ENCODE assay signal across 8 cellular contexts in the genomic region with DNA sequence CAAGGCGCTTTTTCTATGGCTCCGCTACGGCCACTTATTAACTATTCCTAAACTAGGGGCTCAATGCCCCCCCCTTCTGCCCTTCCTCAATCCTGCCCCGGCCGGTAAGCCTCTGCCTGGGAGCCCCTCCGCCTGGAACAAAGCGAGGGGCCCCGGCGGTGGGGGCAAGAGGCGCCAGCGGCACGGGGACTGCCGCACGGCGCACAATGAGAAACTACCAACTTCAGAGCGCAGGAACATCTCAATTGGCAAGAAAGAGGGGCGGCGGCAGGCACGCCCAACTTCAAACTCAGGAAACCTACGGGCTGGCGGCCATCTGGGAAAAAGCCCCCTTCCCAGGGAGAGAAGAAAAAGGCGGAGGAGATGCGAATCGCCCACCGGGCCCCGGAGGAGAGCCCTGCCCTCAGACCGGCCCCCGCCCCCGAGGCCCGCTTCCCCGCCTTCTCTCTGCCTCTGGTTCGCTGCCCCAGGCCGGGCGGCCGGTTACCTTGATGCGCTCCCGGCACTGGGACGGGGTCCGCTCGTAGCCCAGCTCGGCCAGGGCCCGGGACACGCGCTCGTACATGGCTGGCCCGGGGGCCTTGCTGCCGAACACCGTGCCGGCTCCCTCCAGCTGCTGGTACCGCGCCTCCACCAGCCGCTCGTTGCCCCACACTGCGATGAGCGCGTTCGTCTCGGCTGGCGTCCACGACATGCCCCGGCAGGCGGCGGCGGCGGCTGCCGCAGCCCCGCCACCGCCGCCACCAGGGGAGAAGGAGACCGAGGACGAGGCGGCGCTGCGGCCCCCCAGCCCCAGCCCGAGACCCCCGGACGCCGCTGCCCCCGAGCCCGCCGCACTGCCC. TPM values are rescaled to one million over a fixed set of nuclear protein-coding genes. Genes with fewer than 3 reads are reported as not detected.
DNase-seq lines count a peak whose midpoint lies in the region; ATAC-seq and TF ChIP-seq lines count a peak whose summit lies in the region.

No MANE protein-coding gene starts in this region.

- DNase-seq in RPMI8226: peak; percentile 37
- DNase-seq in activated naive CD4-positive, alpha-beta T cell treated with anti-CD3 and anti-CD28 coated beads for 36 hours: peak; percentile 43
- peak; percentile 69 for DNase-seq in glutamatergic neuron
- DNase-seq in posterior cingulate gyrus: peak in 9 of 10 donors; percentile 11 to 88 (median 27)
- DNase-seq in NCI-H1048 (lab: John Stamatoyannopoulos, UW): no peak

- no peaks in the 10 kb centered on the region for H3K9me3 Mint-ChIP-seq in activated naive CD4-positive, alpha-beta T cell treated with anti-CD3 and anti-CD28 coated beads for 36 hours
- no peaks in the 10 kb centered on the region for H3K9me3 Mint-ChIP-seq in glutamatergic neuron (ENCODE audit: unreplicated experiment)

- intact Hi-C loops in activated naive CD4-positive, alpha-beta T cell treated with anti-CD3 and anti-CD28 coated beads for 36 hours (cut with micrococcal nuclease): loop anchor here (1.0 to 5.0 kb wide), 11 partner anchors 38 to 1059 kb away; partner anchors contain the start of genes CCDC15, SIAE, SPA17 and TBRG1
- intact Hi-C loops in posterior cingulate gyrus (cut with DNase I): no loop called here

- H3K27ac ChIP-seq in 22Rv1: peak overlapping the region; percentile 70

- CTCF ChIA-PET in activated naive CD4-positive, alpha-beta T cell treated with anti-CD3 and anti-CD28 coated beads for 36 hours (lab: Charles Lee): interaction anchor here (0.8 to 3.8 kb wide), 10 partner anchors 26 to 136 kb away, joined by 3 to 24 read pairs (median 6); no protein-coding TSS in a partner anchor

- peak overlapping the region; percentile 89 for H3K27ac Mint-ChIP-seq in activated naive CD4-positive, alpha-beta T cell treated with anti-CD3 and anti-CD28 coated beads for 36 hours
- peak overlapping the region; percentile 82 for H3K27ac Mint-ChIP-seq in glutamatergic neuron (ENCODE audit: unreplicated experiment)

- peak overlapping the region; percentile 85 for H3K4me3 Mint-ChIP-seq in activated naive CD4-positive, alpha-beta T cell treated with anti-CD3 and anti-CD28 coated beads for 36 hours
- peak overlapping the region; percentile 87 for H3K4me3 Mint-ChIP-seq in glutamatergic neuron (ENCODE audit: unreplicated experiment)

- TF ChIP-seq CTCF in 22Rv1 (IDR thresholded peaks at IDR 0.05) (no peak), glutamatergic neuron (IDR thresholded peaks at IDR 0.05; ENCODE audit: partially characterized antibody, unreplicated experiment) (no peak)

- no peaks in the 10 kb centered on the region for H3K27me3 Mint-ChIP-seq in activated naive CD4-positive, alpha-beta T cell treated with anti-CD3 and anti-CD28 coated beads for 36 hours (ENCODE audit: low read depth)
- peaks cover 3% of the 10 kb centered on the region for H3K27me3 Mint-ChIP-seq in glutamatergic neuron (ENCODE audit: unreplicated experiment)

- ATAC-seq in GM18508 (IDR thresholded peaks at IDR 0.05; ENCODE audit: insufficient read depth, unreplicated experiment) (peak; percentile 17), HG03025 (IDR thresholded peaks at IDR 0.05; ENCODE audit: low FRiP score, unreplicated experiment) (peak; percentile 39)

- H3K4me1 Mint-ChIP-seq in activated naive CD4-positive, alpha-beta T cell treated with anti-CD3 and anti-CD28 coated beads for 36 hours (ENCODE audit: low read depth): peaks cover 32% of the 10 kb centered on the region
- peaks cover 7% of the 10 kb centered on the region for H3K4me1 Mint-ChIP-seq in glutamatergic neuron (ENCODE audit: low read depth, unreplicated experiment)

- H3K36me3 Mint-ChIP-seq in activated naive CD4-positive, alpha-beta T cell treated with anti-CD3 and anti-CD28 coated beads for 36 hours (ENCODE audit: low read depth): no peaks in the 10 kb centered on the region
- no peaks in the 10 kb centered on the region for H3K36me3 Mint-ChIP-seq in glutamatergic neuron (ENCODE audit: unreplicated experiment)

RNA-seq across cellular contexts. Expression of gene MSANTD2, which starts 0.6 kb away (rescaled TPM):
- total RNA-seq in activated naive CD4-positive, alpha-beta T cell treated with anti-CD3 and anti-CD28 coated beads for 36 hours: 1 to 10 TPM; 3.8 to 4.2 TPM
- 22.8 TPM for total RNA-seq in glutamatergic neuron (ENCODE audit: unreplicated experiment)

RNA-seq across cellular contexts. Expression of gene ESAM, which starts 37.5 kb away (rescaled TPM):
- 1 to 10 TPM; 1.0 to 1.2 TPM for total RNA-seq in activated naive CD4-positive, alpha-beta T cell treated with anti-CD3 and anti-CD28 coated beads for 36 hours
- total RNA-seq in glutamatergic neuron (ENCODE audit: unreplicated experiment): 0.54 TPM

RNA-seq across cellular contexts. Expression of gene VSIG2, which starts 47.5 kb away (rescaled TPM):
- under 1 TPM; 0.20 to 0.29 TPM for total RNA-seq in activated naive CD4-positive, alpha-beta T cell treated with anti-CD3 and anti-CD28 coated beads for 36 hours
- total RNA-seq in glutamatergic neuron (ENCODE audit: unreplicated experiment): not detected

RNA-seq across cellular contexts. Expression of gene NRGN, which starts 59.9 kb away (rescaled TPM):
- total RNA-seq in activated naive CD4-positive, alpha-beta T cell treated with anti-CD3 and anti-CD28 coated beads for 36 hours: 10 to 100 TPM; 10.3 to 10.8 TPM
- 28.9 TPM for total RNA-seq in glutamatergic neuron (ENCODE audit: unreplicated experiment)
